Comparison of ENCODE assay signal across 29 cellular contexts in genomic region chr2:217759991-217760390, GRCh38.
"Had no signal": no experiment of that assay in that cellular context is flagged by ENCODE, and none has a peak within 500 bp of the region (broad histone marks: within the 10 kb centered on the region; RNA-seq: fewer than 3 reads in every experiment).

No MANE protein-coding gene starts in this region.

- H3K4me3 ChIP-seq: esophagus muscularis mucosa, gastrocnemius medialis had no signal

- DNase-seq: activated B cell treated with CpG ODN at 0.5 μM for 24 hours; activated CD4-positive, alpha-beta T cell treated with anti-CD3 and anti-CD28 coated beads for 48 hours; activated CD4-positive, alpha-beta T cell treated with anti-CD3 and anti-CD28 coated beads, Interleukin-2, amount 50 U/mL, for 1 hour; activated CD4-positive, alpha-beta T cell treated with anti-CD3 and anti-CD28 coated beads, Interleukin-2, amount 50 U/mL, for 48 hours; activated CD8-positive, alpha-beta memory T cell treated with anti-CD3 and anti-CD28 coated beads for 24 hours; activated CD8-positive, alpha-beta T cell treated with anti-CD3 and anti-CD28 coated beads for 36 hours; activated effector memory CD4-positive, alpha-beta T cell treated with Interleukin-2 at 50 U/mL for 16 hours; activated gamma-delta T cell treated with Interleukin-2 at 50 U/mL for 16 hours; activated naive CD4-positive, alpha-beta T cell treated with anti-CD3 and anti-CD28 coated beads, Interleukin-2, amount 50 U/mL, for 16 hours; activated naive CD4-positive, alpha-beta T cell treated with Interleukin-2 at 50 U/mL for 16 hours; activated T-cell treated with anti-CD3 and anti-CD28 coated beads, Interleukin-2, amount 50 U/mL, for 4 hours; amniotic stem cell; anterior cingulate cortex; brain microvascular endothelial cell; cortex of kidney; dermis blood vessel endothelial cell; effector CD4-positive, alpha-beta T cell; effector memory CD8-positive, alpha-beta T cell; erythroblast; foreskin keratinocyte; gastrocnemius medialis; glutamatergic neuron; T1000; WERI-Rb-1 had no signal

- H3K9me3 Mint-ChIP-seq: central memory CD8-positive, alpha-beta T cell had no signal

- H3K4me1 ChIP-seq: foreskin keratinocyte had no signal

- H3K27ac Mint-ChIP-seq: activated B cell treated with CpG ODN at 0.5 μM for 24 hours; activated CD8-positive, alpha-beta T cell treated with anti-CD3 and anti-CD28 coated beads for 36 hours; activated naive CD8-positive, alpha-beta T cell; activated T-helper 17 cell treated with anti-CD3 and anti-CD28 coated beads, Interleukin-2, amount 50 U/mL, for 72 hours; effector memory CD8-positive, alpha-beta T cell had no signal

- FAIRE-seq: bronchial epithelial cell had no signal

- H3K4me3 Mint-ChIP-seq: activated B cell treated with CpG ODN at 0.5 μM for 24 hours; activated CD8-positive, alpha-beta T cell treated with anti-CD3 and anti-CD28 coated beads for 36 hours; activated naive CD8-positive, alpha-beta T cell; activated T-cell treated with anti-CD3 and anti-CD28 coated beads, Interleukin-2, amount 50 U/mL, for 4 hours; activated T-helper 17 cell treated with anti-CD3 and anti-CD28 coated beads, Interleukin-2, amount 50 U/mL, for 72 hours; central memory CD8-positive, alpha-beta T cell; effector memory CD8-positive, alpha-beta T cell had no signal

- H3K27ac ChIP-seq: brain microvascular endothelial cell, esophagus muscularis mucosa, foreskin keratinocyte, gastrocnemius medialis, WERI-Rb-1 had no signal

- H3K27me3 Mint-ChIP-seq: activated naive CD8-positive, alpha-beta T cell had no signal

- H3K36me3 ChIP-seq: brain microvascular endothelial cell, gastrocnemius medialis, WERI-Rb-1 had no signal
